Comparison of ENCODE assay signal across 8 cellular contexts in genomic region chr2:96928277-96928781, GRCh38. TPM values are rescaled to one million over a fixed set of nuclear protein-coding genes. Genes with fewer than 3 reads are reported as not detected.
DNase-seq lines count a peak whose midpoint lies in the region; ATAC-seq and TF ChIP-seq lines count a peak whose summit lies in the region.
"Had no signal": no experiment of that assay in that cellular context is flagged by ENCODE, and none has a peak within 500 bp of the region (broad histone marks: within the 10 kb centered on the region; RNA-seq: fewer than 3 reads in every experiment).

No MANE protein-coding gene starts in this region.

- no peak for TF ChIP-seq POLR2A in thyroid gland (IDR thresholded peaks at IDR 0.05)

- H3K27me3 Mint-ChIP-seq in chondrocyte (ENCODE audit: low read depth) (peaks cover 25% of the 10 kb centered on the region), mesothelial cell of epicardium (ENCODE audit: low read depth) (peaks cover 2% of the 10 kb centered on the region)

- peaks cover 1% of the 10 kb centered on the region for H3K36me3 Mint-ChIP-seq in chondrocyte (ENCODE audit: low read depth)
- H3K36me3 Mint-ChIP-seq in mesothelial cell of epicardium: no peaks in the 10 kb centered on the region

- H3K4me1 Mint-ChIP-seq in chondrocyte (ENCODE audit: low read depth) (peaks cover 9% of the 10 kb centered on the region), mesothelial cell of epicardium (peaks cover 43% of the 10 kb centered on the region)

- peak; percentile 77 for DNase-seq in NCI-H2171 treated with DMSO at 0.1 percent for 48 hours (lab: John Stamatoyannopoulos, UW)
- no peak for DNase-seq in chondrocyte (ENCODE audit: low spot score)
- no peak for DNase-seq in mesothelial cell of epicardium (ENCODE audit: low spot score in 2 of 2, unreplicated experiment in 2 of 2)
- DNase-seq in thyroid gland: peak; percentile 28 to 43
- no peak for DNase-seq in stimulated activated CD4-positive, alpha-beta T cell treated with anti-CD3 and anti-CD28 coated beads, Interleukin-12 subunit alpha, Interleukin-12 subunit beta, amount 100 ng/mL, for 4 hours
- no peak for DNase-seq in activated naive CD4-positive, alpha-beta T cell (lab: John Stamatoyannopoulos, UW)

- ATAC-seq in HG03175 (IDR thresholded peaks at IDR 0.05; ENCODE audit: unreplicated experiment): no peak

- TF ChIP-seq CTCF in chondrocyte (IDR thresholded peaks at IDR 0.05): no peak
- TF ChIP-seq CTCF in mesothelial cell of epicardium (IDR thresholded peaks at IDR 0.05; ENCODE audit: unreplicated experiment): no peak
- no peak for TF ChIP-seq CTCF in thyroid gland (IDR thresholded peaks at IDR 0.05)

- H3K9me3 Mint-ChIP-seq in chondrocyte (ENCODE audit: low read depth) (no peaks in the 10 kb centered on the region), mesothelial cell of epicardium (no peaks in the 10 kb centered on the region)

- 20 to 25% methylated on average over 12 of the region's 12 CpGs for WGBS in thyroid gland, 2 donors

- peak overlapping the region; percentile 10 for H3K27ac Mint-ChIP-seq in chondrocyte (ENCODE audit: unreplicated experiment)
- peak overlapping the region; percentile 90 for H3K27ac Mint-ChIP-seq in mesothelial cell of epicardium

- peaks cover 6 to 15% of the 10 kb centered on the region in 2 donors for H3K4me1 ChIP-seq in thyroid gland

- peak overlapping the region in 1 of 3 donors; percentile 0 for H3K4me3 ChIP-seq in thyroid gland (replicated peaks in 1 of 3)

- intact Hi-C loops in thyroid gland (cut with DNase I): no loop called here

- peak overlapping the region; percentile 56 for H3K4me3 Mint-ChIP-seq in chondrocyte (ENCODE audit: unreplicated experiment)
- peak overlapping the region; percentile 20 for H3K4me3 Mint-ChIP-seq in mesothelial cell of epicardium

- no peaks in the 10 kb centered on the region for H3K36me3 ChIP-seq in thyroid gland

- no peaks in the 10 kb centered on the region for H3K9me3 ChIP-seq in thyroid gland

- H3K27ac ChIP-seq in thyroid gland: no peak overlapping the region

- H3K27me3 ChIP-seq in thyroid gland: no peaks in the 10 kb centered on the region

RNA-seq across cellular contexts. Expression of gene FAM178B, which starts 58.1 kb away (rescaled TPM):
- total RNA-seq in chondrocyte (0.47 TPM in 1 of 3 replicates, not detected in the others), mesothelial cell of epicardium (1.1 to 1.6 TPM (median 1.5 TPM) in 3 replicates), thyroid gland (not detected)
- total RNA-seq: NCI-H460 had no signal

RNA-seq across cellular contexts. Expression of gene SEMA4C, which starts 58.4 kb away (rescaled TPM):
- 20.4 to 26.7 TPM (median 24.8 TPM) in 3 replicates for total RNA-seq in chondrocyte
- total RNA-seq in mesothelial cell of epicardium: 98.6 to 103 TPM (median 102 TPM) in 3 replicates
- 10 to 100 TPM; 14.5 to 21.7 (median 19.3) TPM for total RNA-seq in thyroid gland

Comparison
In these comparisons a context has a peak if more than half of its experiments do, and no peak if none do; other contexts are left out.
1. DNase-seq: peak in NCI-H2171 treated with DMSO at 0.1 percent for 48 hours (single experiment) and thyroid gland (2 of 2); none in chondrocyte (single experiment), mesothelial cell of epicardium (0 of 2), stimulated activated CD4-positive, alpha-beta T cell treated with anti-CD3 and anti-CD28 coated beads, Interleukin-12 subunit alpha, Interleukin-12 subunit beta, amount 100 ng/mL, for 4 hours (single experiment) and activated naive CD4-positive, alpha-beta T cell (0 of 4).